8 cellular contexts compared by ENCODE assay signal in the genomic region with DNA sequence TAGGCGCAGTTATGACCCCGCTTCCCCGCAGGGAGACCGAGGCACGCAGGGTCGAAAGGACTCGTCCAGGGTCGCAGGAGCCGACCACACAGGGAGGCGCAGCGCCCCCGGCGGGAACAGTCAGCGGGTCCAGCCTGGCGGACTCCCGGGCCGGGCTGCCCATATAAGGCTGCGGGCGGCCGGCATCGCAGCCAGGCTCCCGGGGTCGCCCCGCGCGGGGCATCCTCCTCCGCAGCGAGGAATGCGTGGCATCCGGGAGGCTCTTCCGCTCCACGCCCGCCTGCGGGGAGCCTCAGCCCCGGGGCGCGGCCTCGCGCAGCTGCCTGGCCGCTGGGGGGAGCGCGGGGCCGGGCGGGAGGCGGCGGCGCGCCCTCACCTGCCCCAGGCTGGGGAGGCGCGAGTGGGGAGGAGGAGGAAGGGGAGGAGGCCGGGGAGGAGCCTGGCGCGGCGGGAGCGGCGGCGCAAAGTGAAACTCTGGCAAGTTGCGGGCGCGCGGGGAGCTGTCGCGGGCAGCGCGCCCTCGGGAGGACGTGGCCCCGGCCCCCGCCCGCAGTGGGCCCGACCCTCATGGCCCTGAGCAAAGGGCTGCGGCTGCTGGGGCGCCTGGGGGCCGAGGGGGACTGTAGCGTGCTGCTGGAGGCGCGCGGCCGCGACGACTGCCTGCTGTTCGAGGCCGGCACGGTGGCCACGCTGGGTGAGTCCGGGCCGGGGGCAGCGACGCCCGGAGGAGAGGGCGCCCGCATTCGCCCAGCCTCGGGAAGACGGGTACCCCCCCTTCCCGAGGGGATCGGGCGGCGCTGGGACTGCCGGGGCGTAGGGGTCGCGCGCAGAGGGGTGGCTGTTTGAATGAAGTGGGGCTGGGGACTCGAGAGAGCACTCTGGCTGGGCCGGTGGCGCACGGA. TPM values are rescaled to one million over a fixed set of nuclear protein-coding genes. Genes with fewer than 3 reads are reported as not detected.
DNase-seq lines count a peak whose midpoint lies in the region; ATAC-seq, FAIRE-seq and TF ChIP-seq lines count a peak whose summit lies in the region.

A gene with protein sequence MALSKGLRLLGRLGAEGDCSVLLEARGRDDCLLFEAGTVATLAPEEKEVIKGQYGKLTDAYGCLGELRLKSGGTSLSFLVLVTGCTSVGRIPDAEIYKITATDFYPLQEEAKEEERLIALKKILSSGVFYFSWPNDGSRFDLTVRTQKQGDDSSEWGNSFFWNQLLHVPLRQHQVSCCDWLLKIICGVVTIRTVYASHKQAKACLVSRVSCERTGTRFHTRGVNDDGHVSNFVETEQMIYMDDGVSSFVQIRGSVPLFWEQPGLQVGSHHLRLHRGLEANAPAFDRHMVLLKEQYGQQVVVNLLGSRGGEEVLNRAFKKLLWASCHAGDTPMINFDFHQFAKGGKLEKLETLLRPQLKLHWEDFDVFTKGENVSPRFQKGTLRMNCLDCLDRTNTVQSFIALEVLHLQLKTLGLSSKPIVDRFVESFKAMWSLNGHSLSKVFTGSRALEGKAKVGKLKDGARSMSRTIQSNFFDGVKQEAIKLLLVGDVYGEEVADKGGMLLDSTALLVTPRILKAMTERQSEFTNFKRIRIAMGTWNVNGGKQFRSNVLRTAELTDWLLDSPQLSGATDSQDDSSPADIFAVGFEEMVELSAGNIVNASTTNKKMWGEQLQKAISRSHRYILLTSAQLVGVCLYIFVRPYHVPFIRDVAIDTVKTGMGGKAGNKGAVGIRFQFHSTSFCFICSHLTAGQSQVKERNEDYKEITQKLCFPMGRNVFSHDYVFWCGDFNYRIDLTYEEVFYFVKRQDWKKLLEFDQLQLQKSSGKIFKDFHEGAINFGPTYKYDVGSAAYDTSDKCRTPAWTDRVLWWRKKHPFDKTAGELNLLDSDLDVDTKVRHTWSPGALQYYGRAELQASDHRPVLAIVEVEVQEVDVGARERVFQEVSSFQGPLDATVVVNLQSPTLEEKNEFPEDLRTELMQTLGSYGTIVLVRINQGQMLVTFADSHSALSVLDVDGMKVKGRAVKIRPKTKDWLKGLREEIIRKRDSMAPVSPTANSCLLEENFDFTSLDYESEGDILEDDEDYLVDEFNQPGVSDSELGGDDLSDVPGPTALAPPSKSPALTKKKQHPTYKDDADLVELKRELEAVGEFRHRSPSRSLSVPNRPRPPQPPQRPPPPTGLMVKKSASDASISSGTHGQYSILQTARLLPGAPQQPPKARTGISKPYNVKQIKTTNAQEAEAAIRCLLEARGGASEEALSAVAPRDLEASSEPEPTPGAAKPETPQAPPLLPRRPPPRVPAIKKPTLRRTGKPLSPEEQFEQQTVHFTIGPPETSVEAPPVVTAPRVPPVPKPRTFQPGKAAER (N-terminal part only) (plus strand): TSS at position 469 of the 902 bp plus-strand sequence. CDS start 99 bp downstream, at position 568.

- peak; percentile 37 for TF ChIP-seq CTCF in CD4-positive, alpha-beta T cell (IDR thresholded peaks at IDR 0.05)
- peak; percentile 23 for TF ChIP-seq CTCF in nephron progenitor cell (IDR thresholded peaks at IDR 0.05)

- H3K9me3 ChIP-seq in CD4-positive, alpha-beta T cell (ENCODE audit: control insufficient read depth, low read length) = no peaks in the 10 kb centered on the region

- no peaks in the 10 kb centered on the region for H3K9me3 Mint-ChIP-seq in CD4-positive, alpha-beta T cell
- H3K9me3 Mint-ChIP-seq in activated T-helper 1 cell treated with anti-CD3 and anti-CD28 coated beads, Interleukin-12 subunit alpha, Interleukin-12 subunit beta, Interleukin-2, Interleukin-4 antibody, amounts not matched to agents 30 ng/mL and 10 ng/mL and 1 ng/mL, durations not matched to agents 14 hours and 24 hours and 36 hours = no peaks in the 10 kb centered on the region
- no peaks in the 10 kb centered on the region for H3K9me3 Mint-ChIP-seq in nephron progenitor cell
- no peaks in the 10 kb centered on the region for H3K9me3 Mint-ChIP-seq in stimulated activated naive CD8-positive, alpha-beta T cell treated with anti-CD3 and anti-CD28 coated beads, Interleukin-15, amount 100 ng/mL, for 72 hours

- peaks cover 11% of the 10 kb centered on the region for H3K36me3 Mint-ChIP-seq in CD4-positive, alpha-beta T cell (ENCODE audit: low read depth)
- H3K36me3 Mint-ChIP-seq in activated T-helper 1 cell treated with anti-CD3 and anti-CD28 coated beads, Interleukin-12 subunit alpha, Interleukin-12 subunit beta, Interleukin-2, Interleukin-4 antibody, amounts not matched to agents 30 ng/mL and 10 ng/mL and 1 ng/mL, durations not matched to agents 14 hours and 24 hours and 36 hours (ENCODE audit: low read depth) = peaks cover 8% of the 10 kb centered on the region
- no peaks in the 10 kb centered on the region for H3K36me3 Mint-ChIP-seq in nephron progenitor cell (ENCODE audit: low read depth)

- H3K4me1 Mint-ChIP-seq in CD4-positive, alpha-beta T cell (ENCODE audit: low read depth) = peaks cover 56% of the 10 kb centered on the region
- peaks cover 49% of the 10 kb centered on the region for H3K4me1 Mint-ChIP-seq in activated T-helper 1 cell treated with anti-CD3 and anti-CD28 coated beads, Interleukin-12 subunit alpha, Interleukin-12 subunit beta, Interleukin-2, Interleukin-4 antibody, amounts not matched to agents 30 ng/mL and 10 ng/mL and 1 ng/mL, durations not matched to agents 14 hours and 24 hours and 36 hours (ENCODE audit: low read depth)
- peaks cover 38% of the 10 kb centered on the region for H3K4me1 Mint-ChIP-seq in nephron progenitor cell
- peaks cover 64% of the 10 kb centered on the region for H3K4me1 Mint-ChIP-seq in stimulated activated naive CD8-positive, alpha-beta T cell treated with anti-CD3 and anti-CD28 coated beads, Interleukin-15, amount 100 ng/mL, for 72 hours

- CTCF ChIA-PET in CD4-positive, alpha-beta T cell (lab: Charles Lee) = interaction anchor here (0.7 to 5.2 kb wide), 7 partner anchors 10 to 226 kb away, joined by 3 to 34 read pairs (median 3); no protein-coding TSS in a partner anchor

- peak; percentile 71 to 87 (median 82) for DNase-seq in CD4-positive, alpha-beta T cell
- DNase-seq in RCC 7860 (ENCODE audit: low spot score) (peak; percentile 67), fibroblast of peridontal ligament (ENCODE audit: extremely low read depth) (peak; percentile 50), nephron progenitor cell (peak; percentile 81)
- peak; percentile 85 for DNase-seq in activated T-helper 1 cell treated with anti-CD3 and anti-CD28 coated beads, Interleukin-12 subunit alpha, Interleukin-12 subunit beta, Interleukin-2, Interleukin-4 antibody, amounts not matched to agents 30 ng/mL and 10 ng/mL and 1 ng/mL, durations not matched to agents 14 hours and 24 hours and 36 hours (ENCODE audit: low spot score)
- peak; percentile 75 to 78 for DNase-seq in stimulated activated naive CD8-positive, alpha-beta T cell treated with anti-CD3 and anti-CD28 coated beads, Interleukin-15, amount 100 ng/mL, for 72 hours

- H3K27ac ChIP-seq in CD4-positive, alpha-beta T cell (ENCODE audit: low read depth, low read length) = peak within 1 kb of the TSS; percentile 58

- no peak for FAIRE-seq in RCC 7860 (lab: Jason Lieb, UNC)

- ATAC-seq in CD4-positive, alpha-beta T cell (ENCODE audit: poor library complexity) = peak; percentile 88
- ATAC-seq in GM19438 (IDR thresholded peaks at IDR 0.05; ENCODE audit: low read depth, unreplicated experiment) (peak; percentile 58), HG03558 (IDR thresholded peaks at IDR 0.05; ENCODE audit: extremely low read depth, unreplicated experiment) (peak; percentile 51)
- ATAC-seq in stimulated activated naive CD8-positive, alpha-beta T cell treated with anti-CD3 and anti-CD28 coated beads, Interleukin-15, amount 100 ng/mL, for 72 hours = peak; percentile 88

- POLR2A ChIA-PET in CD4-positive, alpha-beta T cell (lab: Charles Lee) = interaction anchor here (0.5 to 3.4 kb wide), 18 partner anchors 9 to 663 kb away, joined by 3 to 35 read pairs (median 3); partner anchors contain the start of gene DYNLT1

- H3K27me3 ChIP-seq in CD4-positive, alpha-beta T cell (ENCODE audit: control insufficient read depth, insufficient read depth, low read length) = no peaks in the 10 kb centered on the region

- intact Hi-C loops in CD4-positive, alpha-beta T cell (cut with DNase I, micrococcal nuclease) = loop anchor here (2.0 to 10.0 kb wide), 7 partner anchors 45 to 957 kb away; partner anchors contain the start of gene TMEM181 (in 1 of the 2)
- intact Hi-C loops in activated T-helper 1 cell treated with anti-CD3 and anti-CD28 coated beads, Interleukin-12 subunit alpha, Interleukin-12 subunit beta, Interleukin-2, Interleukin-4 antibody, amounts not matched to agents 30 ng/mL and 10 ng/mL and 1 ng/mL, durations not matched to agents 14 hours and 24 hours and 36 hours (cut with micrococcal nuclease) = loop anchor here (1.0 to 5.0 kb wide), 8 partner anchors 9 to 217 kb away; partner anchors contain the start of genes GTF2H5 and SERAC1

- H3K27ac Mint-ChIP-seq in CD4-positive, alpha-beta T cell = peak within 1 kb of the TSS; percentile 74
- peak within 1 kb of the TSS; percentile 84 for H3K27ac Mint-ChIP-seq in activated T-helper 1 cell treated with anti-CD3 and anti-CD28 coated beads, Interleukin-12 subunit alpha, Interleukin-12 subunit beta, Interleukin-2, Interleukin-4 antibody, amounts not matched to agents 30 ng/mL and 10 ng/mL and 1 ng/mL, durations not matched to agents 14 hours and 24 hours and 36 hours
- H3K27ac Mint-ChIP-seq in nephron progenitor cell = no peak within 1 kb of the TSS
- H3K27ac Mint-ChIP-seq in stimulated activated naive CD8-positive, alpha-beta T cell treated with anti-CD3 and anti-CD28 coated beads, Interleukin-15, amount 100 ng/mL, for 72 hours = peak within 1 kb of the TSS; percentile 84 to 90

- H3K27me3 Mint-ChIP-seq in CD4-positive, alpha-beta T cell = no peaks in the 10 kb centered on the region
- peaks cover 10% of the 10 kb centered on the region for H3K27me3 Mint-ChIP-seq in activated T-helper 1 cell treated with anti-CD3 and anti-CD28 coated beads, Interleukin-12 subunit alpha, Interleukin-12 subunit beta, Interleukin-2, Interleukin-4 antibody, amounts not matched to agents 30 ng/mL and 10 ng/mL and 1 ng/mL, durations not matched to agents 14 hours and 24 hours and 36 hours (ENCODE audit: insufficient read depth)
- H3K27me3 Mint-ChIP-seq in nephron progenitor cell (ENCODE audit: low read depth, poor library complexity) = peaks cover 36% of the 10 kb centered on the region
- peaks cover 24% of the 10 kb centered on the region for H3K27me3 Mint-ChIP-seq in stimulated activated naive CD8-positive, alpha-beta T cell treated with anti-CD3 and anti-CD28 coated beads, Interleukin-15, amount 100 ng/mL, for 72 hours

- H3K4me3 Mint-ChIP-seq in CD4-positive, alpha-beta T cell = peak within 1 kb of the TSS; percentile 87
- H3K4me3 Mint-ChIP-seq in activated T-helper 1 cell treated with anti-CD3 and anti-CD28 coated beads, Interleukin-12 subunit alpha, Interleukin-12 subunit beta, Interleukin-2, Interleukin-4 antibody, amounts not matched to agents 30 ng/mL and 10 ng/mL and 1 ng/mL, durations not matched to agents 14 hours and 24 hours and 36 hours = peak within 1 kb of the TSS; percentile 95
- H3K4me3 Mint-ChIP-seq in nephron progenitor cell = peak within 1 kb of the TSS; percentile 81
- peak within 1 kb of the TSS; percentile 74 to 83 for H3K4me3 Mint-ChIP-seq in stimulated activated naive CD8-positive, alpha-beta T cell treated with anti-CD3 and anti-CD28 coated beads, Interleukin-15, amount 100 ng/mL, for 72 hours

RNA-seq across cellular contexts. Expression of the gene that starts here (rescaled TPM):
- 10 to 100 TPM; 34.6 to 38.0 TPM for total RNA-seq in CD4-positive, alpha-beta T cell
- 29.0 and 31.2 TPM in 2 replicates for total RNA-seq in activated T-helper 1 cell treated with anti-CD3 and anti-CD28 coated beads, Interleukin-12 subunit alpha, Interleukin-12 subunit beta, Interleukin-2, Interleukin-4 antibody, amounts not matched to agents 30 ng/mL and 10 ng/mL and 1 ng/mL, durations not matched to agents 14 hours and 24 hours and 36 hours

Comparison
In these comparisons a context has a peak if more than half of its experiments do, and no peak if none do; other contexts are left out.
1. Peak in every context shown above with its lines: DNase-seq, ATAC-seq and H3K27ac ChIP-seq.